ENCODE assay signal across 8 cellular contexts in genomic region chr5:139638736-139639618, GRCh38. TPM values are rescaled to one million over a fixed set of nuclear protein-coding genes. Genes with fewer than 3 reads are reported as not detected.
DNase-seq lines count a peak whose midpoint lies in the region; ATAC-seq and TF ChIP-seq lines count a peak whose summit lies in the region.

No MANE protein-coding gene starts in this region.

- H3K9me3 ChIP-seq in endocrine pancreas (ENCODE audit: control insufficient read depth, low read length) (no peaks in the 10 kb centered on the region), parathyroid adenoma (ENCODE audit: control insufficient read depth, low read length) (no peaks in the 10 kb centered on the region)

- H3K27ac ChIP-seq in parathyroid adenoma, result peak overlapping the region; percentile 90

- ATAC-seq in GM18502 (IDR thresholded peaks at IDR 0.05; ENCODE audit: poor library complexity, unreplicated experiment), result no peak

- H3K9ac ChIP-seq in endocrine pancreas (ENCODE audit: control insufficient read depth, insufficient read depth, low read length) (peak overlapping the region; percentile 76), parathyroid adenoma (no peak overlapping the region)

- peaks cover 10% of the 10 kb centered on the region for H3K79me2 ChIP-seq in parathyroid adenoma

- H3K4me2 ChIP-seq in parathyroid adenoma (ENCODE audit: low read length), result peak overlapping the region; percentile 1

- peak; percentile 86 for DNase-seq in D341Med (ENCODE audit: low spot score)
- peak; percentile 56 to 77 for DNase-seq in NCI-H446 (lab: John Stamatoyannopoulos, UW)
- no peak for DNase-seq in COLO829 (ENCODE audit: low spot score)
- DNase-seq in SK-N-DZ (ENCODE audit: low spot score), result no peak
- no peak for DNase-seq in amygdala (lab: John Stamatoyannopoulos, UW)

- H3K4me1 ChIP-seq in endocrine pancreas (ENCODE audit: control insufficient read depth, insufficient read depth, low read length), result peaks cover 7% of the 10 kb centered on the region
- peaks cover 60% of the 10 kb centered on the region for H3K4me1 ChIP-seq in parathyroid adenoma

- no peak overlapping the region for H2AFZ ChIP-seq in parathyroid adenoma

- TF ChIP-seq CTCF in parathyroid adenoma (IDR thresholded peaks at IDR 0.05), result no peak

- H3K4me3 ChIP-seq in endocrine pancreas (ENCODE audit: control insufficient read depth, insufficient read depth, low read length), result no peak overlapping the region
- no peak overlapping the region for H3K4me3 ChIP-seq in parathyroid adenoma (ENCODE audit: low read depth, low read length)

- no peaks in the 10 kb centered on the region for H3K36me3 ChIP-seq in endocrine pancreas (ENCODE audit: control insufficient read depth, insufficient read depth, low read length)
- H3K36me3 ChIP-seq in parathyroid adenoma (ENCODE audit: control insufficient read depth, insufficient read depth, low read length), result no peaks in the 10 kb centered on the region

- no peaks in the 10 kb centered on the region for H3K27me3 ChIP-seq in endocrine pancreas (ENCODE audit: control insufficient read depth, insufficient read depth, low read length)
- no peaks in the 10 kb centered on the region for H3K27me3 ChIP-seq in parathyroid adenoma (ENCODE audit: control insufficient read depth, insufficient read depth, low read length)

RNA-seq across cellular contexts. Expression of gene CXXC5, which starts 9.2 kb away (rescaled TPM):
- polyA plus RNA-seq in SK-N-DZ (2014; cell fraction: cytosol; rRNA removed), result 24.9 and 31.1 TPM in 2 replicates
- polyA plus RNA-seq in SK-N-DZ (2014; cell fraction: nucleus; rRNA removed), result 15.4 and 23.8 TPM in 2 replicates

Comparison
In these comparisons a context has a peak if more than half of its experiments do, and no peak if none do; other contexts are left out.
1. DNase-seq: peak in D341Med (single experiment) and NCI-H446 (2 of 2); none in COLO829 (single experiment), SK-N-DZ (single experiment) and amygdala (0 of 56).